Comparison of ENCODE assay signal across 24 cellular contexts in genomic region chr22:48342016-48342415, GRCh38.
"Had no signal": no experiment of that assay in that cellular context is flagged by ENCODE, and none has a peak within 500 bp of the region (broad histone marks: within the 10 kb centered on the region; RNA-seq: fewer than 3 reads in every experiment).

No MANE protein-coding gene starts in this region.

- H3K4me3 ChIP-seq: colonic mucosa, heart left ventricle, neural progenitor cell, psoas muscle, skin epidermis had no signal

- H3K9me3 Mint-ChIP-seq: endodermal cell; natural killer cell treated with Interleukin-12 subunit alpha and Interleukin-12 subunit beta and Interleukin-15 and Interleukin-18, amount 100 ng/mL, for 72 hours; neural progenitor cell had no signal

- H3K27me3 ChIP-seq: colonic mucosa, foreskin keratinocyte had no signal

- H3K9me3 ChIP-seq: colonic mucosa, heart left ventricle, psoas muscle had no signal

- DNase-seq: cerebellar nuclear complex; colonic mucosa; dermis blood vessel endothelial cell; effector CD4-positive, alpha-beta T cell; endodermal cell; erythroblast; foreskin keratinocyte; hippocampal formation; kidney glomerular epithelial cell; mesenchymal stem cell; midbrain; occipital lobe; retina; stimulated activated CD4-positive, alpha-beta T cell treated with anti-CD3 and anti-CD28 coated beads, Interleukin-12 subunit alpha, Interleukin-12 subunit beta, amount 100 ng/mL, for 4 hours; stimulated activated CD4-positive, alpha-beta T cell treated with anti-CD3 and anti-CD28 coated beads, Interleukin-2, amount 100 ng/mL, for 48 hours; stimulated activated naive CD4-positive, alpha-beta T cell treated with Interleukin-2 at 50 U/mL for 16 hours; trophoblast cell had no signal

- H3K4me1 ChIP-seq: colonic mucosa, foreskin keratinocyte, heart left ventricle, neural progenitor cell, parathyroid adenoma, psoas muscle had no signal

- H3K36me3 ChIP-seq: colonic mucosa, heart left ventricle, neural progenitor cell had no signal

- ATAC-seq: foreskin keratinocyte; heart left ventricle; natural killer cell treated with Interleukin-12 subunit alpha and Interleukin-12 subunit beta and Interleukin-15 and Interleukin-18, amount 100 ng/mL, for 72 hours; psoas muscle; sciatic nerve had no signal

- H3K4me3 Mint-ChIP-seq: endodermal cell; natural killer cell treated with Interleukin-12 subunit alpha and Interleukin-12 subunit beta and Interleukin-15 and Interleukin-18, amount 100 ng/mL, for 72 hours; neural progenitor cell had no signal

- H3K27ac Mint-ChIP-seq: endodermal cell; natural killer cell treated with Interleukin-12 subunit alpha and Interleukin-12 subunit beta and Interleukin-15 and Interleukin-18, amount 100 ng/mL, for 72 hours had no signal

- H3K27ac ChIP-seq: colonic mucosa, foreskin keratinocyte, heart left ventricle, neural progenitor cell, parathyroid adenoma, psoas muscle, skin epidermis had no signal

- H3K36me3 Mint-ChIP-seq: natural killer cell treated with Interleukin-12 subunit alpha and Interleukin-12 subunit beta and Interleukin-15 and Interleukin-18, amount 100 ng/mL, for 72 hours; neural progenitor cell had no signal

- H3K4me2 ChIP-seq: neural progenitor cell had no signal

- H3K79me2 ChIP-seq: parathyroid adenoma had no signal

- H2AFZ ChIP-seq: neural progenitor cell, parathyroid adenoma had no signal
